8 cellular contexts compared by ENCODE assay signal in the genomic region with DNA sequence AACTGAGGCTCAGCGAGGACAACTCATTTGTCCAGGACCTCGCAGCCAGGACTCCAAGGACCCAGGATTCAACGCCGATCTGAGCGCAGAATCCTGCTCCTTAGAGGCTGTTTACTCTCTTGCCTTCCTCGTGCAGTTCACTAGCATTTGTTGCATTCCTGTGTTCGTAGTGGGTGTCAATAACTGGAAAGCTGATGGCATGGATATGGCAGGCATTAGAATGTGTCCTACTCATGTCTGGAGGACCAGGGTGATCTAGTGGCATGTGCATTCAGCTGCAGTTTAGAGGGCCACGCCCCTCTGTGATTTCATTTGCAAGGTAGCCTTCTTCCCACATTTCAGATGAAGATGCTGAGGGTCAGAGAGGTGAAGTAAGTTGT. TPM values are rescaled to one million over a fixed set of nuclear protein-coding genes. Genes with fewer than 3 reads are reported as not detected.
A peak's percentile ranks its signal among the peaks of the same experiment; 100 is the strongest.
DNase-seq lines count a peak whose midpoint lies in the region; FAIRE-seq and TF ChIP-seq lines count a peak whose summit lies in the region.

No MANE protein-coding gene starts in this region.

- no peak overlapping the region for H3K27ac ChIP-seq in BLaER1
- H3K27ac ChIP-seq in MM.1S (ENCODE audit: low read length): no peak overlapping the region
- no peak overlapping the region for H3K27ac ChIP-seq in endothelial cell of umbilical vein (ENCODE audit: insufficient read depth, low read depth, low read length)
- no peak overlapping the region for H3K27ac ChIP-seq in neuronal stem cell (replicated peaks; ENCODE audit: low read length)
- no peak overlapping the region for H3K27ac ChIP-seq in caudate nucleus (ENCODE audit: low read depth, low read length)

- H3K36me3 ChIP-seq in BLaER1 (no peaks in the 10 kb centered on the region), MM.1S (replicated peaks; ENCODE audit: insufficient read depth, low read length) (no peaks in the 10 kb centered on the region), endothelial cell of umbilical vein (ENCODE audit: control insufficient read depth in 2 of 2, extremely low read depth in 1 of 2, insufficient read depth in 2 of 2, low read length in 2 of 2) (no peaks in the 10 kb centered on the region), neuronal stem cell (replicated peaks in 1 of 2; ENCODE audit: control insufficient read depth in 2 of 2, insufficient read depth in 2 of 2, low read length in 2 of 2) (no peaks in the 10 kb centered on the region)

- H3K9ac ChIP-seq in BLaER1: no peak overlapping the region; the same call in 1 of the 2 replicates
- H3K9ac ChIP-seq in MM.1S (ENCODE audit: low read length): no peak overlapping the region
- H3K9ac ChIP-seq in endothelial cell of umbilical vein (replicated peaks; ENCODE audit: extremely low read depth, insufficient read depth, low read length): no peak overlapping the region
- H3K9ac ChIP-seq in neuronal stem cell (ENCODE audit: low read depth, low read length, poor library complexity): no peak overlapping the region

- POLR2A ChIA-PET in endothelial cell of umbilical vein (lab: Charles Lee): interaction anchor here (1.0 to 1.1 kb wide), 2 partner anchors 31 to 64 kb away, joined by 3 to 4 read pairs; no protein-coding TSS in a partner anchor

- CTCF ChIA-PET in endothelial cell of umbilical vein (lab: Charles Lee): interaction anchor here (1.0 to 3.6 kb wide), 3 partner anchors 14 to 151 kb away, joined by 3 to 11 read pairs (median 5); no protein-coding TSS in a partner anchor

- intact Hi-C loops in endothelial cell of umbilical vein (cut with micrococcal nuclease): no loop called here

- TF ChIP-seq CTCF in MM.1S (IDR thresholded peaks at IDR 0.05; ENCODE audit: low read length): no peak
- TF ChIP-seq CTCF in endothelial cell of umbilical vein (IDR thresholded peaks at IDR 0.05; ENCODE audit: extremely low read depth in 1 of 2, insufficient read depth in 1 of 2, low read depth in 1 of 2, low read length in 2 of 2): no peak

- peaks cover 11% of the 10 kb centered on the region; the same call in 1 of the 2 replicates for H4K20me1 ChIP-seq in BLaER1
- no peaks in the 10 kb centered on the region for H4K20me1 ChIP-seq in MM.1S (ENCODE audit: insufficient read depth, low read length)
- no peaks in the 10 kb centered on the region for H4K20me1 ChIP-seq in endothelial cell of umbilical vein (replicated peaks; ENCODE audit: control insufficient read depth, extremely low read depth, insufficient read depth, low read length)

- FAIRE-seq in endothelial cell of umbilical vein (lab: Jason Lieb, UNC): no peak

- no peak overlapping the region for H3K4ac ChIP-seq in neuronal stem cell (ENCODE audit: low read length)

- no CpG with 5 or more reads among the region's 8 CpGs for WGBS in neuronal stem cell (ENCODE audit: extremely low coverage in 2 of 2, insufficient read length in 2 of 2, insufficient replicate concordance in 1 of 2), 2 donors

- no peak overlapping the region for H4K91ac ChIP-seq in neuronal stem cell (ENCODE audit: low read depth, low read length, poor library complexity)

- H3K27me3 ChIP-seq in BLaER1 (peaks cover 16% of the 10 kb centered on the region), MM.1S (replicated peaks; ENCODE audit: insufficient read depth, low read length) (peaks cover 46% of the 10 kb centered on the region), endothelial cell of umbilical vein (ENCODE audit: control insufficient read depth in 2 of 2, insufficient read depth in 2 of 2, low read length in 2 of 2) (peaks cover 3 to 10% of the 10 kb centered on the region in 2 experiments), neuronal stem cell (ENCODE audit: control insufficient read depth in 3 of 3, insufficient read depth in 3 of 3, low read depth in 1 of 3, low read length in 3 of 3) (peaks cover 0 to 69% (median 31%) of the 10 kb centered on the region in 3 experiments)

- no peaks in the 10 kb centered on the region for H3K9me2 ChIP-seq in MM.1S (replicated peaks; ENCODE audit: insufficient read depth, low read length)

- H3K18ac ChIP-seq in neuronal stem cell (ENCODE audit: low read length): no peak overlapping the region

- DNase-seq in MM.1S (no peak), endothelial cell of umbilical vein (ENCODE audit: low read depth, low spot score) (no peak), neuronal stem cell (ENCODE audit: low spot score) (no peak), T-helper 9 cell (no peak), caudate nucleus (lab: John Stamatoyannopoulos, UW) (no peak), ACHN (no peak)
- no peak for DNase-seq in activated CD4-positive, alpha-beta T cell treated with anti-CD3 and anti-CD28 coated beads for 4 hours

- H3K9me3 ChIP-seq in BLaER1 (no peaks in the 10 kb centered on the region), MM.1S (replicated peaks; ENCODE audit: insufficient read depth, low read length) (no peaks in the 10 kb centered on the region), endothelial cell of umbilical vein (replicated peaks; ENCODE audit: control insufficient read depth, insufficient read depth, low read length) (no peaks in the 10 kb centered on the region), neuronal stem cell (replicated peaks in 1 of 2; ENCODE audit: control insufficient read depth in 2 of 2, insufficient read depth in 1 of 2, low read depth in 1 of 2, low read length in 2 of 2) (peaks cover 0 to 2% of the 10 kb centered on the region in 2 donors)

- no peak overlapping the region for H3K23ac ChIP-seq in neuronal stem cell (ENCODE audit: low read depth, low read length, poor library complexity)

- no peak for TF ChIP-seq POLR2A in endothelial cell of umbilical vein (IDR thresholded peaks at IDR 0.05; ENCODE audit: low read depth, low read length)

- H2BK12ac ChIP-seq in neuronal stem cell (ENCODE audit: low read length): no peak overlapping the region

- H3K9me1 ChIP-seq in endothelial cell of umbilical vein (replicated peaks; ENCODE audit: control insufficient read depth, extremely low read depth, insufficient read depth, low read length): no peaks in the 10 kb centered on the region

- H4K8ac ChIP-seq in neuronal stem cell (ENCODE audit: low read depth, low read length): no peak overlapping the region

- H2AFZ ChIP-seq in MM.1S (ENCODE audit: low read length) (no peak overlapping the region), endothelial cell of umbilical vein (ENCODE audit: low read depth, low read length) (no peak overlapping the region), neuronal stem cell (ENCODE audit: low read length) (peak overlapping the region; percentile 91)

- H3K4me1 ChIP-seq in BLaER1: peaks cover 22% of the 10 kb centered on the region
- H3K4me1 ChIP-seq in MM.1S (ENCODE audit: low read length): no peaks in the 10 kb centered on the region
- peaks cover 4% of the 10 kb centered on the region for H3K4me1 ChIP-seq in endothelial cell of umbilical vein (ENCODE audit: control insufficient read depth, extremely low read depth, insufficient read depth, low read length)
- H3K4me1 ChIP-seq in neuronal stem cell (ENCODE audit: control insufficient read depth in 2 of 2, insufficient read depth in 1 of 2, low read depth in 1 of 2, low read length in 2 of 2): peaks cover 3 to 6% of the 10 kb centered on the region in 2 donors

- no peak overlapping the region for H2AK5ac ChIP-seq in neuronal stem cell (ENCODE audit: low read depth, low read length)

- dilution Hi-C loops in endothelial cell of umbilical vein (cut with MboI; ENCODE audit: extremely low pct_ligation_motif_present, low sequenced_read_pairs): no loop called here

- H3K4me3 ChIP-seq in BLaER1 (peak overlapping the region; percentile 40; the same call in 1 of the 2 replicates), MM.1S (ENCODE audit: low read length) (no peak overlapping the region), endothelial cell of umbilical vein (replicated peaks in 1 of 3; ENCODE audit: insufficient read depth in 1 of 3, low read depth in 1 of 3, low read length in 3 of 3) (peak overlapping the region in 1 of 3 experiments; percentile 37), neuronal stem cell (ENCODE audit: low read length in 2 of 2) (peak overlapping the region; percentile 42 to 77)

- H3K79me2 ChIP-seq in MM.1S (ENCODE audit: low read length) (no peaks in the 10 kb centered on the region), endothelial cell of umbilical vein (ENCODE audit: control insufficient read depth, insufficient read depth, low read length) (no peaks in the 10 kb centered on the region)

- H3K79me1 ChIP-seq in neuronal stem cell (ENCODE audit: low read depth, low read length): no peaks in the 10 kb centered on the region

- no peak overlapping the region for H2BK120ac ChIP-seq in neuronal stem cell (ENCODE audit: low read depth, low read length)

- no peak overlapping the region for H2BK5ac ChIP-seq in neuronal stem cell (ENCODE audit: low read length)

- H2BK15ac ChIP-seq in neuronal stem cell (ENCODE audit: low read length): no peak overlapping the region

- H3F3A ChIP-seq in MM.1S (ENCODE audit: insufficient read depth, low read length): no peaks in the 10 kb centered on the region

- in situ Hi-C loops in ACHN (cut with HindIII; ENCODE audit: low pct_ligation_motif_present, low pct_unique_long_range_greater_than_20kb, low sequenced_read_pairs): no loop called here

- BruUV-seq in endothelial cell of umbilical vein (replicated peaks; lab: Mats Ljungman, UMichigan): no TSS peak

- H3K4me2 ChIP-seq in BLaER1 (peak overlapping the region; percentile 82), MM.1S (ENCODE audit: low read depth, low read length) (peak overlapping the region; percentile 43; the same call in 1 of the 2 replicates), endothelial cell of umbilical vein (ENCODE audit: insufficient read depth, low read length) (peak overlapping the region; percentile 69), neuronal stem cell (ENCODE audit: insufficient read depth, low read length, poor library complexity, severe bottlenecking) (no peak overlapping the region)

- no peak overlapping the region for H3K14ac ChIP-seq in neuronal stem cell (ENCODE audit: low read length)

TF ChIP-seq in endothelial cell of umbilical vein, 7 proteins besides CTCF, POLR2A, EP300 and RAD21:
- TF ChIP-seq FOS (IDR thresholded peaks at IDR 0.05; ENCODE audit: borderline replicate concordance, insufficient read depth, low read length): no peak
- TF ChIP-seq GATA2 (IDR thresholded peaks at IDR 0.05; ENCODE audit: insufficient read depth, insufficient read length, low read depth, low read length): no peak
- no peak for TF ChIP-seq MYC (IDR thresholded peaks at IDR 0.05; ENCODE audit: low read depth, low read length)
TF ChIP-seq in endothelial cell of umbilical vein: peak in this region for 0.

RNA-seq across cellular contexts. Expression of a gene that starts 0.5 kb away (rescaled TPM):
- 0.73 TPM in 1 of 2 replicates, not detected in the other for total RNA-seq in endothelial cell of umbilical vein
- polyA plus RNA-seq in endothelial cell of umbilical vein: 0.06 and 0.14 TPM in 2 replicates
- 0.04 and 0.06 TPM in 2 replicates for polyA plus RNA-seq in endothelial cell of umbilical vein (2011; cell fraction: cytosol; rRNA removed)
- 0.14 TPM in 1 of 2 replicates, not detected in the other for polyA plus RNA-seq in endothelial cell of umbilical vein (2011; cell fraction: nucleus; rRNA removed)
- 0.31 and 0.40 TPM in 2 replicates for polyA plus RNA-seq in endothelial cell of umbilical vein (2012)
- polyA minus RNA-seq in endothelial cell of umbilical vein: 0.38 and 0.58 TPM in 2 replicates
- 11.9 TPM for polyA minus RNA-seq in endothelial cell of umbilical vein (2011; cell fraction: cytosol; rRNA and poly(A)+ RNA removed)
- not detected in 2 replicates for polyA minus RNA-seq in endothelial cell of umbilical vein (2011; cell fraction: nucleus; rRNA and poly(A)+ RNA removed)
- 0.14 TPM for polyA plus RNA-seq in neuronal stem cell (2013, experiment 1 of 2)
- 0.12 TPM for polyA plus RNA-seq in neuronal stem cell (2013, experiment 2 of 2)
